In the genomic region with DNA sequence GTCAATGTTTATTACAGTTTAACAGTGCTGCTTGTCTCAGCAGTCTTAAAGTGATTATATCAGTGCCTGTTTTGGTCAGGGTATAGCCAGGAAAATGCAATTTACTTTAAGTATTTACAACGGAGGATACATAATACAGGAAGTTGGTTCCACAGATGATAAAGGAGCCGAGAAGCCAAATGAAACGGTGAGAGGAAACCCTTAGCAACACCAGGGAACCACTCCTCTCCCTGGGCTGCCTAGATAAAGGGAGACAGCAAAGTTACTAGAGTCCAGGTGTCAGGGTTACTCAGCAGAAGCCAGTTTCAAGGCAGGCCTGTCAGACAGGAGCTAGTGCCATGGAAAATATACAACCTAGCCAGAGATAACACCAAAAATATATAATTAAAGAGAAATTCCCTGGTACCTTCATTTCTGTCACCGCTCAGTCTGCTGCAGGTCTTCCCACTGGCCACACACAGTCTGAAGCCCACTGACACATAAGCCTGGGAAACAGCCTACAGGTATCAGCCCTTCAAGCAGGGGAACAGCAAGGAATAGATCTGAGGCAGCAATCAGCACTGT, we compare ENCODE assay signal across 23 cellular contexts. TPM values are rescaled to one million over a fixed set of nuclear protein-coding genes. Genes with fewer than 3 reads are reported as not detected.
DNase-seq lines count a peak whose midpoint lies in the region; ATAC-seq, FAIRE-seq and TF ChIP-seq lines count a peak whose summit lies in the region.
"Had no signal": no experiment of that assay in that cellular context is flagged by ENCODE, and none has a peak within 500 bp of the region (broad histone marks: within the 10 kb centered on the region; RNA-seq: fewer than 3 reads in every experiment).

No MANE protein-coding gene starts in this region.

- no peaks in the 10 kb centered on the region for H3K27me3 ChIP-seq in pancreas
- H3K27me3 ChIP-seq: brain microvascular endothelial cell, neural progenitor cell, stomach had no signal

- no peak overlapping the region for H3K4me3 Mint-ChIP-seq in endothelial cell (ENCODE audit: unreplicated experiment)
- H3K4me3 Mint-ChIP-seq: activated naive CD8-positive, alpha-beta T cell treated with anti-CD3 and anti-CD28 coated beads, Interleukin-2, amount 10 ng/mL, durations not matched to agents 7 days and 5 days; dendritic cell treated with granulocyte-macrophage colony-stimulating factor and Interleukin-4, amounts not matched to agents 40 ng/mL and 50 ng/mL, for 4 days; neural progenitor cell had no signal

- peaks cover 0 to 8% (median 0%) of the 10 kb centered on the region in 3 donors for H3K4me1 ChIP-seq in pancreas
- H3K4me1 ChIP-seq: HAP-1, neural progenitor cell had no signal

- H3K4me1 Mint-ChIP-seq in endothelial cell (ENCODE audit: unreplicated experiment), result peaks cover 17% of the 10 kb centered on the region
- H3K4me1 Mint-ChIP-seq: neural progenitor cell had no signal

- no peak overlapping the region for H3K4me3 ChIP-seq in pancreas
- H3K4me3 ChIP-seq: HAP-1, neural progenitor cell, SK-N-MC, stomach had no signal

- H3K27me3 Mint-ChIP-seq in endothelial cell (ENCODE audit: unreplicated experiment), result no peaks in the 10 kb centered on the region

- no peaks in the 10 kb centered on the region for H3K36me3 ChIP-seq in pancreas
- H3K36me3 ChIP-seq: brain microvascular endothelial cell, HAP-1, neural progenitor cell, stomach had no signal

- no peak overlapping the region for H3K27ac ChIP-seq in pancreas
- H3K27ac ChIP-seq: brain microvascular endothelial cell, neural progenitor cell, SK-N-MC, stomach had no signal

- WGBS in pancreas, 2 donors, result 17 to 22% methylated on average over 4 of the region's 4 CpGs

- H3K27ac Mint-ChIP-seq in endothelial cell (ENCODE audit: unreplicated experiment), result peak overlapping the region; percentile 89
- H3K27ac Mint-ChIP-seq: activated naive CD8-positive, alpha-beta T cell treated with anti-CD3 and anti-CD28 coated beads, Interleukin-2, amount 10 ng/mL, durations not matched to agents 7 days and 5 days; dendritic cell treated with granulocyte-macrophage colony-stimulating factor and Interleukin-4, amounts not matched to agents 40 ng/mL and 50 ng/mL, for 4 days; neural progenitor cell had no signal

- peak in 3 of 4 donors; percentile 40 to 74 (median 60) for ATAC-seq in pancreas
- ATAC-seq in HG03039 (IDR thresholded peaks at IDR 0.05; ENCODE audit: unreplicated experiment), result no peak
- ATAC-seq: Panc1 had no signal

- peak in 2 of 3 experiments; percentile 29 to 56 for DNase-seq in NCI-H1417 (lab: John Stamatoyannopoulos, UW)
- no peak for DNase-seq in NCI-H1417 treated with DMSO at 0.1 percent for 48 hours (lab: John Stamatoyannopoulos, UW)
- DNase-seq in NCI-H69 (lab: John Stamatoyannopoulos, UW), result peak; percentile 56
- no peak for DNase-seq in endothelial cell (ENCODE audit: low spot score)
- DNase-seq in pancreas, result no peak
- DNase-seq in D721Med (ENCODE audit: insufficient read length, low spot score), result no peak
- no peak for DNase-seq in activated effector memory CD4-positive, alpha-beta T cell treated with Interleukin-2 at 50 U/mL for 16 hours
- DNase-seq: activated CD4-positive, alpha-beta T cell treated with anti-CD3 and anti-CD28 coated beads, Interleukin-2, amount 50 U/mL, for 48 hours; activated naive CD8-positive, alpha-beta T cell treated with anti-CD3 and anti-CD28 coated beads, Interleukin-2, amount 10 ng/mL, durations not matched to agents 7 days and 5 days; activated T-cell treated with anti-CD3 and anti-CD28 coated beads, Interleukin-2, amount 50 U/mL, for 1 hour; brain microvascular endothelial cell; C1 segment of cervical spinal cord; DMS79 treated with DMSO at 0.1 percent for 48 hours; mammary epithelial cell; NCI-H187; NCI-H526; stomach had no signal

- TF ChIP-seq CTCF in endothelial cell (IDR thresholded peaks at IDR 0.05; ENCODE audit: unreplicated experiment) (no peak), pancreas (IDR thresholded peaks at IDR 0.05) (no peak), D721Med (IDR thresholded peaks at IDR 0.05; ENCODE audit: insufficient read depth, missing control alignments) (no peak)

- no peaks in the 10 kb centered on the region for H3K9me3 ChIP-seq in pancreas
- H3K9me3 ChIP-seq: HAP-1, stomach had no signal

- H3K36me3 Mint-ChIP-seq in endothelial cell (ENCODE audit: low read depth, unreplicated experiment), result no peaks in the 10 kb centered on the region
- H3K36me3 Mint-ChIP-seq: neural progenitor cell had no signal

- intact Hi-C loops in pancreas (cut with DNase I), result no loop called here

- no peaks in the 10 kb centered on the region for H3K9me3 Mint-ChIP-seq in endothelial cell (ENCODE audit: unreplicated experiment)
- H3K9me3 Mint-ChIP-seq: dendritic cell treated with granulocyte-macrophage colony-stimulating factor and Interleukin-4, amounts not matched to agents 40 ng/mL and 50 ng/mL, for 4 days; neural progenitor cell had no signal

- no peak for FAIRE-seq in pancreas (lab: Jason Lieb, UNC)
- no peak for FAIRE-seq in D721Med (lab: Jason Lieb, UNC)

RNA-seq across cellular contexts. Expression of a gene that starts 55.5 kb away (rescaled TPM):
- total RNA-seq in endothelial cell (ENCODE audit: unreplicated experiment) (24.2 TPM), pancreas (10 to 100 TPM in 3 of 6 donors, 1 to 10 TPM in 3; 7.1 to 13.9 (median 9.3) TPM)
- polyA plus RNA-seq in pancreas, result 10 to 100 TPM in 1 of 2 donors, 1 to 10 TPM in 1; 7.5 to 16.7 TPM

RNA-seq across cellular contexts. Expression of a gene that starts 56.2 kb away (rescaled TPM):
- total RNA-seq in endothelial cell (ENCODE audit: unreplicated experiment), result 51.4 TPM
- 10 to 100 TPM; 22.1 to 38.3 (median 28.7) TPM for total RNA-seq in pancreas
- 10 to 100 TPM; 11.9 to 21.8 TPM for polyA plus RNA-seq in pancreas

Comparison
In these comparisons a context has a peak if more than half of its experiments do, and no peak if none do; other contexts are left out.
1. DNase-seq: peak in NCI-H1417 (2 of 3) and NCI-H69 (single experiment); none in NCI-H1417 treated with DMSO at 0.1 percent for 48 hours (single experiment), endothelial cell (single experiment), pancreas (0 of 6), D721Med (single experiment) and activated effector memory CD4-positive, alpha-beta T cell treated with Interleukin-2 at 50 U/mL for 16 hours (single experiment).